Comparison of ENCODE assay signal across 17 cellular contexts in genomic region chr1:19397217-19397945, GRCh38.
DNase-seq lines count a peak whose midpoint lies in the region; ATAC-seq, FAIRE-seq and TF ChIP-seq lines count a peak whose summit lies in the region.
"Had no signal": no experiment of that assay in that cellular context is flagged by ENCODE, and none has a peak within 500 bp of the region (broad histone marks: within the 10 kb centered on the region; RNA-seq: fewer than 3 reads in every experiment).

No MANE protein-coding gene starts in this region.

- H3K9ac ChIP-seq in astrocyte (ENCODE audit: low read length), result peak overlapping the region; percentile 63

- peaks cover 79% of the 10 kb centered on the region for H3K4me1 Mint-ChIP-seq in activated naive CD8-positive, alpha-beta T cell (ENCODE audit: low read depth)
- H3K4me1 Mint-ChIP-seq in activated naive CD8-positive, alpha-beta T cell treated with anti-CD3 and anti-CD28 coated beads for 36 hours, result peaks cover 46% of the 10 kb centered on the region
- H3K4me1 Mint-ChIP-seq in astrocyte (ENCODE audit: low read depth, unreplicated experiment), result peaks cover 63% of the 10 kb centered on the region

- peaks cover 92% of the 10 kb centered on the region for H3K79me2 ChIP-seq in astrocyte (ENCODE audit: insufficient read depth, low read length)

- H3K36me3 ChIP-seq in astrocyte (ENCODE audit: insufficient read depth, low read length) (peaks cover 2% of the 10 kb centered on the region), lower lobe of right lung (peaks cover 16% of the 10 kb centered on the region), upper lobe of right lung (no peaks in the 10 kb centered on the region)
- H3K36me3 ChIP-seq: pancreas had no signal

- H3K9me3 ChIP-seq in astrocyte (ENCODE audit: insufficient read depth, low read depth, low read length) (no peaks in the 10 kb centered on the region), lower lobe of right lung (no peaks in the 10 kb centered on the region), upper lobe of right lung (no peaks in the 10 kb centered on the region)
- H3K9me3 ChIP-seq: pancreas, spleen had no signal

- H3K4me1 ChIP-seq in astrocyte (ENCODE audit: insufficient read depth, low read length) (peaks cover 58% of the 10 kb centered on the region), lower lobe of right lung (peaks cover 73% of the 10 kb centered on the region), upper lobe of right lung (peaks cover 49% of the 10 kb centered on the region)
- H3K4me1 ChIP-seq: pancreas had no signal

- peaks cover 86% of the 10 kb centered on the region for H4K20me1 ChIP-seq in astrocyte (ENCODE audit: insufficient read depth, low read length)

- no peaks in the 10 kb centered on the region for H3K9me3 Mint-ChIP-seq in activated naive CD8-positive, alpha-beta T cell (ENCODE audit: low read depth)
- H3K9me3 Mint-ChIP-seq in activated naive CD8-positive, alpha-beta T cell treated with anti-CD3 and anti-CD28 coated beads for 36 hours, result no peaks in the 10 kb centered on the region
- no peaks in the 10 kb centered on the region for H3K9me3 Mint-ChIP-seq in astrocyte (ENCODE audit: unreplicated experiment)
- H3K9me3 Mint-ChIP-seq: activated B cell treated with CpG ODN at 0.5 μM for 24 hours; activated naive CD4-positive, alpha-beta T cell treated with anti-CD3 and anti-CD28 coated beads, Interleukin-2, amount 50 U/mL, for 72 hours had no signal

- TF ChIP-seq CTCF in astrocyte (IDR thresholded peaks at IDR 0.05; ENCODE audit: insufficient read depth, low read depth, low read length) (no peak), lower lobe of right lung (IDR thresholded peaks at IDR 0.05) (no peak), upper lobe of right lung (IDR thresholded peaks at IDR 0.05) (no peak)

- intact Hi-C loops in lower lobe of right lung (cut with DNase I) (no loop called here), upper lobe of right lung (cut with DNase I) (no loop called here)

- H3K36me3 Mint-ChIP-seq in activated naive CD8-positive, alpha-beta T cell, result peaks cover 4% of the 10 kb centered on the region
- H3K36me3 Mint-ChIP-seq in activated naive CD8-positive, alpha-beta T cell treated with anti-CD3 and anti-CD28 coated beads for 36 hours, result peaks cover 18% of the 10 kb centered on the region
- H3K36me3 Mint-ChIP-seq in astrocyte (ENCODE audit: low read depth, unreplicated experiment), result peaks cover 23% of the 10 kb centered on the region

- H3K27me3 ChIP-seq in astrocyte (ENCODE audit: insufficient read depth, low read length), result no peaks in the 10 kb centered on the region
- H3K27me3 ChIP-seq in lower lobe of right lung (ENCODE audit: low read depth), result no peaks in the 10 kb centered on the region
- no peaks in the 10 kb centered on the region for H3K27me3 ChIP-seq in upper lobe of right lung
- H3K27me3 ChIP-seq: pancreas, spleen had no signal

- no peak overlapping the region for H3K4me3 Mint-ChIP-seq in activated naive CD8-positive, alpha-beta T cell
- no peak overlapping the region for H3K4me3 Mint-ChIP-seq in activated naive CD8-positive, alpha-beta T cell treated with anti-CD3 and anti-CD28 coated beads for 36 hours
- H3K4me3 Mint-ChIP-seq in astrocyte (ENCODE audit: unreplicated experiment), result no peak overlapping the region
- H3K4me3 Mint-ChIP-seq: activated B cell treated with CpG ODN at 0.5 μM for 24 hours had no signal

- no peak for ATAC-seq in lower lobe of right lung
- ATAC-seq in upper lobe of right lung, result no peak

- H3K27ac ChIP-seq in astrocyte (ENCODE audit: low read depth, low read length) (peak overlapping the region; percentile 91), lower lobe of right lung (peak overlapping the region; percentile 31), upper lobe of right lung (peak overlapping the region; percentile 55)
- H3K27ac ChIP-seq: pancreas, spleen had no signal

- no peak for DNase-seq in activated naive CD8-positive, alpha-beta T cell treated with anti-CD3 and anti-CD28 coated beads for 36 hours
- DNase-seq in astrocyte (ENCODE audit: low read depth), result no peak
- DNase-seq in lower lobe of right lung, result no peak
- no peak for DNase-seq in upper lobe of right lung
- no peak for DNase-seq in AG08395 (ENCODE audit: low spot score)
- DNase-seq in activated gamma-delta T cell (lab: John Stamatoyannopoulos, UW), result no peak
- no peak for DNase-seq in NCI-H1092 (lab: John Stamatoyannopoulos, UW)
- DNase-seq: ACHN; activated B cell treated with CpG ODN at 0.5 μM for 24 hours; NCI-H1417 treated with DMSO at 0.1 percent for 48 hours; pancreas; spleen; stimulated activated naive CD4-positive, alpha-beta T cell had no signal

- peak overlapping the region; percentile 85 for H3K27ac Mint-ChIP-seq in activated naive CD8-positive, alpha-beta T cell
- H3K27ac Mint-ChIP-seq in activated naive CD8-positive, alpha-beta T cell treated with anti-CD3 and anti-CD28 coated beads for 36 hours, result no peak overlapping the region
- H3K27ac Mint-ChIP-seq in astrocyte (ENCODE audit: unreplicated experiment), result peak overlapping the region; percentile 91
- H3K27ac Mint-ChIP-seq: activated B cell treated with CpG ODN at 0.5 μM for 24 hours had no signal

- H3K4me2 ChIP-seq in astrocyte (ENCODE audit: low read length), result peak overlapping the region; percentile 53

- no peaks in the 10 kb centered on the region for H3K27me3 Mint-ChIP-seq in activated naive CD8-positive, alpha-beta T cell
- H3K27me3 Mint-ChIP-seq in activated naive CD8-positive, alpha-beta T cell treated with anti-CD3 and anti-CD28 coated beads for 36 hours, result no peaks in the 10 kb centered on the region
- H3K27me3 Mint-ChIP-seq in astrocyte (ENCODE audit: low read depth, unreplicated experiment), result no peaks in the 10 kb centered on the region
- H3K27me3 Mint-ChIP-seq: activated B cell treated with CpG ODN at 0.5 μM for 24 hours had no signal

- H3K4me3 ChIP-seq in astrocyte (ENCODE audit: insufficient read depth, low read depth, low read length), result no peak overlapping the region
- H3K4me3 ChIP-seq in lower lobe of right lung, result no peak overlapping the region
- H3K4me3 ChIP-seq in upper lobe of right lung, result no peak overlapping the region
- H3K4me3 ChIP-seq: pancreas, spleen had no signal

- no peak overlapping the region for H2AFZ ChIP-seq in astrocyte (ENCODE audit: low read depth, low read length)

- FAIRE-seq in astrocyte (lab: Jason Lieb, UNC), result no peak
- FAIRE-seq: bronchial epithelial cell, H54, pancreas had no signal

Comparison
In these comparisons a context has a peak if more than half of its experiments do, and no peak if none do; other contexts are left out.
1. H3K27ac ChIP-seq: peak in every context shown above with its lines; median percentile 91 in astrocyte; 55 in upper lobe of right lung; 31 in lower lobe of right lung.